Comparison of ENCODE assay signal across 23 cellular contexts in the genomic region with DNA sequence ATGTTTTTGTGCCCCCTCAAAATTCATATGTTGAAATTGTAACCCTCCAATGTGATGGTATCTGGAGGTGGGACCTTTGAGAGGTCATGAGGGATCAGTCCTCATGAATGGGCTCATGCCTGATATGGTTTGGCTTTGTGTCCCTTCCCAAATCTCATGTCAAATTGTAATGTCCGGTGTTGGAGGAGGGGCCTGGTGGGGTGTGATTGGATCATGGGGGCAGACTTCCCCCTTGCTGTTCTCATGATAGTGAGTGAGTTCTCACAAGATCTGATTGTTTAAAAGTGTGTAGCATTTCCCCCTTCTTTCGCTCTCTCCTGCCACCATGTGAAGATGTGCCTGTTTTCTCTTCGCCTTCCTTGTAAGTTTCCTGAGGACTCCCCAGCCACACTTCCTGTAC.
"Had no signal": no experiment of that assay in that cellular context is flagged by ENCODE, and none has a peak within 500 bp of the region (broad histone marks: within the 10 kb centered on the region; RNA-seq: fewer than 3 reads in every experiment).

No MANE protein-coding gene starts in this region.

- H3K27me3 ChIP-seq: colonic mucosa, foreskin keratinocyte, gastrocnemius medialis, gastroesophageal sphincter, heart left ventricle had no signal

- H3K27ac ChIP-seq: colonic mucosa, coronary artery, epithelial cell of prostate, esophagus muscularis mucosa, esophagus squamous epithelium, foreskin keratinocyte, gastrocnemius medialis, gastroesophageal sphincter, heart left ventricle had no signal

- H3K4me3 ChIP-seq: colonic mucosa, coronary artery, esophagus muscularis mucosa, esophagus squamous epithelium, gastrocnemius medialis, gastroesophageal sphincter, heart left ventricle had no signal

- ATAC-seq: effector memory CD8-positive, alpha-beta T cell; esophagus mucosa; foreskin keratinocyte; gastrocnemius medialis; gastroesophageal sphincter; heart left ventricle had no signal

- DNase-seq: colonic mucosa; cortex of kidney; dermis blood vessel endothelial cell; effector CD4-positive, alpha-beta T cell; effector CD8-positive, alpha-beta T cell; effector memory CD4-positive, alpha-beta T cell; effector memory CD8-positive, alpha-beta T cell; endodermal cell; erythroblast; esophagus squamous epithelium; foreskin fibroblast; foreskin keratinocyte; foreskin melanocyte; gastrocnemius medialis; glutamatergic neuron; head of caudate nucleus had no signal

- H3K36me3 ChIP-seq: colonic mucosa, esophagus muscularis mucosa, esophagus squamous epithelium, gastrocnemius medialis, gastroesophageal sphincter, heart left ventricle had no signal

- H3K4me1 ChIP-seq: colonic mucosa, esophagus muscularis mucosa, esophagus squamous epithelium, foreskin keratinocyte, gastrocnemius medialis, gastroesophageal sphincter, heart left ventricle had no signal

- H3K27ac Mint-ChIP-seq: dendritic cell treated with granulocyte-macrophage colony-stimulating factor and Interleukin-4, amounts not matched to agents 40 ng/mL and 50 ng/mL, for 4 days; effector memory CD8-positive, alpha-beta T cell; endodermal cell had no signal

- H3K9me3 ChIP-seq: colonic mucosa, esophagus muscularis mucosa, esophagus squamous epithelium, gastrocnemius medialis, gastroesophageal sphincter had no signal

- H3K4me3 Mint-ChIP-seq: dendritic cell treated with granulocyte-macrophage colony-stimulating factor and Interleukin-4, amounts not matched to agents 40 ng/mL and 50 ng/mL, for 4 days; effector memory CD8-positive, alpha-beta T cell; endodermal cell had no signal
